1 cellular context compared by ENCODE assay signal in the genomic region with DNA sequence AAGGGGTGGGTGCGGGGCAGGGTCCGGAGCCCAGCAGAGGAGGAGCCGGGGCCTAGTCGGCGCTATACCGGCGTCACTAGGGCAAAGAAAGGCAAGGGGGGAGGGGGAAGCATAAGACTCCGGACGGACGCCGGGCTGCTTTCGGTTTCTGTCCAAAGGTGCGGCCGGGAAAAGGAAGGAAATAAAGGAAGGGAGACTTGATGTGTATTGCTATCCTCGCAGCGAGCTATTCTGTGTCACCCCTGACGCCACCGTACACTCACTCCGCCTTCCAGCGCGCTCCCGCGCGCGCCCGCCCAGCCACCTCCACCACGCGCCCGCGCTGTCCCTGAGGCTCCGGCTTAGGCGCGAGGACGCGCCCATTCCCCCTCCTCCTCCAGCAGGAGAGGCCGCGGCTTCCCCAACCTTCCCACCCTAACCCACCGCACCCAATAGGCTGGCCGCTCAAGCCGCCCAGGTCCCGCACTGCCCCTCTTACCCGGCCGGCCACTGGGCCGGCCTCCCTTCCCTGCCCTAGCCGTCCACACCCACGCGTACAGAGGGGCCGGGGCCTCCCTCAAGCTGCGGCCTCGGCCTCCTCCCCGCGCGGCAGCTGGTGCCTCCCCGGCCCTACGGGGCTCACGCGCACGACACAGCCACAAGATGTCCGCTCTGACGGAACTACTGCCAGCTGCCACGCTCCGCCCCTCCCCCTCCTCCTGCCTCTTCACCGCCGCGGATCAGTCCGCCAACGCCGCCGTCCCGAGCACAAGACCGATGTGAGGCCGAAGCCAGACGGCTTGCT.
TF ChIP-seq lines count a peak whose summit lies in the region.

A gene (minus strand): TSS at position 662 of the 784 bp plus-strand sequence. CDS start 1,043 bp downstream, outside the sequence.

TF ChIP-seq in K562, 482 proteins besides CTCF, POLR2A, EP300 and RAD21 (continued from another document and continues in another):
- TF ChIP-seq PHF20 (IDR thresholded peaks at IDR 0.05; ENCODE audit: partially characterized antibody) (peak; percentile 81), KAT2B (IDR thresholded peaks at IDR 0.05; ENCODE audit: low read depth, low read length) (no peak), CHD1 (IDR thresholded peaks at IDR 0.05; ENCODE audit: low read length) (peak; percentile 93), SIRT6 (IDR thresholded peaks at IDR 0.05; ENCODE audit: low read depth, low read length) (no peak), ELF4 (CRISPR knock-in tag; IDR thresholded peaks at IDR 0.05) (peak; percentile 79; the same call in 1 of the 2 replicates), CBFB (CRISPR knock-in tag; IDR thresholded peaks at IDR 0.05) (no peak), MECOM (CRISPR knock-in tag; IDR thresholded peaks at IDR 0.05) (no peak), SAFB (IDR thresholded peaks at IDR 0.05; ENCODE audit: borderline replicate concordance, low read depth, low read length) (peak; percentile 94), POLR2AphosphoS2 (IDR thresholded peaks at IDR 0.05; ENCODE audit: low read length) (no peak), LCOR (CRISPR knock-in tag; IDR thresholded peaks at IDR 0.05) (peak; percentile 77), ZNF830 (CRISPR knock-in tag; IDR thresholded peaks at IDR 0.05) (no peak; the same call in 1 of the 2 replicates), RFX5 (IDR thresholded peaks at IDR 0.05; ENCODE audit: low read depth, low read length) (no peak), ETV5 (CRISPR knock-in tag; IDR thresholded peaks at IDR 0.05; ENCODE audit: low read depth) (peak; percentile 70), ZNF140 (CRISPR knock-in tag; IDR thresholded peaks at IDR 0.05) (no peak), ZNF311 (CRISPR knock-in tag; IDR thresholded peaks at IDR 0.05) (no peak), ETS2 (tag; IDR thresholded peaks at IDR 0.05; ENCODE audit: borderline replicate concordance, poor library complexity, severe bottlenecking) (no peak), EWSR1 (IDR thresholded peaks at IDR 0.05; ENCODE audit: borderline replicate concordance, low read depth, partially characterized antibody) (no peak), TEAD1 (CRISPR knock-in tag; IDR thresholded peaks at IDR 0.05) (peak in 1 of 2 experiments; percentile 34; a peak in 1 of 4 replicates), MTA2 (IDR thresholded peaks at IDR 0.05; ENCODE audit: low read depth) (no peak; the same call in 1 of the 2 replicates), HNRNPUL1 (IDR thresholded peaks at IDR 0.05; ENCODE audit: low read length) (no peak), ZNF699 (CRISPR knock-in tag; IDR thresholded peaks at IDR 0.05; ENCODE audit: insufficient replicate concordance) (no peak), MBD2 (IDR thresholded peaks at IDR 0.05; ENCODE audit: borderline replicate concordance, low read depth) (peak; percentile 36; the same call in 1 of the 2 replicates), ZNF316 (IDR thresholded peaks at IDR 0.05) (0 out of 2 replicates have a peak, but pooled peaks have one; percentile 8), GTF2E2 (tag; IDR thresholded peaks at IDR 0.05) (peak; percentile 95; the same call in 1 of the 2 replicates), SIN3A (IDR thresholded peaks at IDR 0.05; ENCODE audit: borderline replicate concordance in 2 of 2, control insufficient read depth in 1 of 2, low read depth in 2 of 2, low read length in 2 of 2) (peak; percentile 51 to 89), ZNF184 (CRISPR knock-in tag; IDR thresholded peaks at IDR 0.05) (no peak), DDX20 (tag; IDR thresholded peaks at IDR 0.05; ENCODE audit: low read depth) (no peak), KDM1A (IDR thresholded peaks at IDR 0.05) (peak in 1 of 2 experiments; percentile 93; a peak in 2 of 4 replicates), TAF15 (IDR thresholded peaks at IDR 0.05; ENCODE audit: low read depth, low read length) (no peak), PHB2 (IDR thresholded peaks at IDR 0.05; ENCODE audit: low read depth) (no peak), SNIP1 (IDR thresholded peaks at IDR 0.05; ENCODE audit: low read depth) (no peak), ZNF239 (CRISPR knock-in tag; IDR thresholded peaks at IDR 0.05) (no peak), KDM5B (IDR thresholded peaks at IDR 0.05; ENCODE audit: insufficient replicate concordance, low read depth, low read length) (peak; percentile 42), HNRNPH1 (optimal IDR thresholded peaks at IDR 0.05; ENCODE audit: low read depth, low read length) (no peak), POLR3A (IDR thresholded peaks at IDR 0.05; ENCODE audit: borderline replicate concordance, extremely low read depth, insufficient read depth, insufficient read length) (no peak), ZNF507 (tag; conservative IDR thresholded peaks at IDR 0.05) (no peak), CCAR2 (IDR thresholded peaks at IDR 0.05; ENCODE audit: low read depth, low read length) (no peak), ZNF717 (CRISPR knock-in tag; IDR thresholded peaks at IDR 0.05) (no peak), ZFP30 (CRISPR knock-in tag; IDR thresholded peaks at IDR 0.05; ENCODE audit: borderline replicate concordance) (no peak), RUNX1 (IDR thresholded peaks at IDR 0.05; ENCODE audit: low read depth) (peak; percentile 61; the same call in 1 of the 2 replicates), HNRNPLL (IDR thresholded peaks at IDR 0.05; ENCODE audit: low read depth, low read length, poor library complexity, severe bottlenecking) (peak; percentile 61), SPI1 (IDR thresholded peaks at IDR 0.05; ENCODE audit: borderline replicate concordance, low read depth, low read length) (no peak), EZH2 (IDR thresholded peaks at IDR 0.05; ENCODE audit: borderline replicate concordance, low read depth, low read length) (no peak), ZNF212 (CRISPR knock-in tag; IDR thresholded peaks at IDR 0.05) (no peak), CBX5 (IDR thresholded peaks at IDR 0.05; ENCODE audit: borderline replicate concordance, low read depth) (peak; percentile 17; the same call in 1 of the 2 replicates), ZNF24 (IDR thresholded peaks at IDR 0.05) (peak; percentile 57), PTBP1 (IDR thresholded peaks at IDR 0.05; ENCODE audit: low read depth, low read length) (peak; percentile 69; the same call in 1 of the 2 replicates), CHD4 (IDR thresholded peaks at IDR 0.05; ENCODE audit: insufficient read depth, insufficient replicate concordance, low read depth, low read length, poor library complexity, severe bottlenecking) (no peak), RBM15 (IDR thresholded peaks at IDR 0.05; ENCODE audit: insufficient read depth, low read length) (no peak), CBX1 (IDR thresholded peaks at IDR 0.05; ENCODE audit: low read depth) (peak; percentile 55)
- TF ChIP-seq, protein P1, sequence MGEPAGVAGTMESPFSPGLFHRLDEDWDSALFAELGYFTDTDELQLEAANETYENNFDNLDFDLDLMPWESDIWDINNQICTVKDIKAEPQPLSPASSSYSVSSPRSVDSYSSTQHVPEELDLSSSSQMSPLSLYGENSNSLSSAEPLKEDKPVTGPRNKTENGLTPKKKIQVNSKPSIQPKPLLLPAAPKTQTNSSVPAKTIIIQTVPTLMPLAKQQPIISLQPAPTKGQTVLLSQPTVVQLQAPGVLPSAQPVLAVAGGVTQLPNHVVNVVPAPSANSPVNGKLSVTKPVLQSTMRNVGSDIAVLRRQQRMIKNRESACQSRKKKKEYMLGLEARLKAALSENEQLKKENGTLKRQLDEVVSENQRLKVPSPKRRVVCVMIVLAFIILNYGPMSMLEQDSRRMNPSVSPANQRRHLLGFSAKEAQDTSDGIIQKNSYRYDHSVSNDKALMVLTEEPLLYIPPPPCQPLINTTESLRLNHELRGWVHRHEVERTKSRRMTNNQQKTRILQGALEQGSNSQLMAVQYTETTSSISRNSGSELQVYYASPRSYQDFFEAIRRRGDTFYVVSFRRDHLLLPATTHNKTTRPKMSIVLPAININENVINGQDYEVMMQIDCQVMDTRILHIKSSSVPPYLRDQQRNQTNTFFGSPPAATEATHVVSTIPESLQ (CRISPR knock-in tag; IDR thresholded peaks at IDR 0.05) = no peak
- TF ChIP-seq, protein P2, sequence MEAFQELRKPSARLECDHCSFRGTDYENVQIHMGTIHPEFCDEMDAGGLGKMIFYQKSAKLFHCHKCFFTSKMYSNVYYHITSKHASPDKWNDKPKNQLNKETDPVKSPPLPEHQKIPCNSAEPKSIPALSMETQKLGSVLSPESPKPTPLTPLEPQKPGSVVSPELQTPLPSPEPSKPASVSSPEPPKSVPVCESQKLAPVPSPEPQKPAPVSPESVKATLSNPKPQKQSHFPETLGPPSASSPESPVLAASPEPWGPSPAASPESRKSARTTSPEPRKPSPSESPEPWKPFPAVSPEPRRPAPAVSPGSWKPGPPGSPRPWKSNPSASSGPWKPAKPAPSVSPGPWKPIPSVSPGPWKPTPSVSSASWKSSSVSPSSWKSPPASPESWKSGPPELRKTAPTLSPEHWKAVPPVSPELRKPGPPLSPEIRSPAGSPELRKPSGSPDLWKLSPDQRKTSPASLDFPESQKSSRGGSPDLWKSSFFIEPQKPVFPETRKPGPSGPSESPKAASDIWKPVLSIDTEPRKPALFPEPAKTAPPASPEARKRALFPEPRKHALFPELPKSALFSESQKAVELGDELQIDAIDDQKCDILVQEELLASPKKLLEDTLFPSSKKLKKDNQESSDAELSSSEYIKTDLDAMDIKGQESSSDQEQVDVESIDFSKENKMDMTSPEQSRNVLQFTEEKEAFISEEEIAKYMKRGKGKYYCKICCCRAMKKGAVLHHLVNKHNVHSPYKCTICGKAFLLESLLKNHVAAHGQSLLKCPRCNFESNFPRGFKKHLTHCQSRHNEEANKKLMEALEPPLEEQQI (IDR thresholded peaks at IDR 0.05) = peak; percentile 90
- TF ChIP-seq, protein P3, sequence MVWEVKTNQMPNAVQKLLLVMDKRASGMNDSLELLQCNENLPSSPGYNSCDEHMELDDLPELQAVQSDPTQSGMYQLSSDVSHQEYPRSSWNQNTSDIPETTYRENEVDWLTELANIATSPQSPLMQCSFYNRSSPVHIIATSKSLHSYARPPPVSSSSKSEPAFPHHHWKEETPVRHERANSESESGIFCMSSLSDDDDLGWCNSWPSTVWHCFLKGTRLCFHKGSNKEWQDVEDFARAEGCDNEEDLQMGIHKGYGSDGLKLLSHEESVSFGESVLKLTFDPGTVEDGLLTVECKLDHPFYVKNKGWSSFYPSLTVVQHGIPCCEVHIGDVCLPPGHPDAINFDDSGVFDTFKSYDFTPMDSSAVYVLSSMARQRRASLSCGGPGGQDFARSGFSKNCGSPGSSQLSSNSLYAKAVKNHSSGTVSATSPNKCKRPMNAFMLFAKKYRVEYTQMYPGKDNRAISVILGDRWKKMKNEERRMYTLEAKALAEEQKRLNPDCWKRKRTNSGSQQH (CRISPR knock-in tag; IDR thresholded peaks at IDR 0.05) = no peak; the same call in 1 of the 2 replicates
- TF ChIP-seq, protein P4, sequence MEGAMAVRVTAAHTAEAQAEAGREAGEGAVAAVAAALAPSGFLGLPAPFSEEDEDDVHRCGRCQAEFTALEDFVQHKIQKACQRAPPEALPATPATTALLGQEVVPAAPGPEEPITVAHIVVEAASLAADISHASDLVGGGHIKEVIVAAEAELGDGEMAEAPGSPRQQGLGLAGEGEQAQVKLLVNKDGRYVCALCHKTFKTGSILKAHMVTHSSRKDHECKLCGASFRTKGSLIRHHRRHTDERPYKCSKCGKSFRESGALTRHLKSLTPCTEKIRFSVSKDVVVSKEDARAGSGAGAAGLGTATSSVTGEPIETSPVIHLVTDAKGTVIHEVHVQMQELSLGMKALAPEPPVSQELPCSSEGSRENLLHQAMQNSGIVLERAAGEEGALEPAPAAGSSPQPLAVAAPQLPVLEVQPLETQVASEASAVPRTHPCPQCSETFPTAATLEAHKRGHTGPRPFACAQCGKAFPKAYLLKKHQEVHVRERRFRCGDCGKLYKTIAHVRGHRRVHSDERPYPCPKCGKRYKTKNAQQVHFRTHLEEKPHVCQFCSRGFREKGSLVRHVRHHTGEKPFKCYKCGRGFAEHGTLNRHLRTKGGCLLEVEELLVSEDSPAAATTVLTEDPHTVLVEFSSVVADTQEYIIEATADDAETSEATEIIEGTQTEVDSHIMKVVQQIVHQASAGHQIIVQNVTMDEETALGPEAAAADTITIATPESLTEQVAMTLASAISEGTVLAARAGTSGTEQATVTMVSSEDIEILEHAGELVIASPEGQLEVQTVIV (CRISPR knock-in tag; IDR thresholded peaks at IDR 0.05; ENCODE audit: borderline replicate concordance) = no peak
- TF ChIP-seq, protein P5, sequence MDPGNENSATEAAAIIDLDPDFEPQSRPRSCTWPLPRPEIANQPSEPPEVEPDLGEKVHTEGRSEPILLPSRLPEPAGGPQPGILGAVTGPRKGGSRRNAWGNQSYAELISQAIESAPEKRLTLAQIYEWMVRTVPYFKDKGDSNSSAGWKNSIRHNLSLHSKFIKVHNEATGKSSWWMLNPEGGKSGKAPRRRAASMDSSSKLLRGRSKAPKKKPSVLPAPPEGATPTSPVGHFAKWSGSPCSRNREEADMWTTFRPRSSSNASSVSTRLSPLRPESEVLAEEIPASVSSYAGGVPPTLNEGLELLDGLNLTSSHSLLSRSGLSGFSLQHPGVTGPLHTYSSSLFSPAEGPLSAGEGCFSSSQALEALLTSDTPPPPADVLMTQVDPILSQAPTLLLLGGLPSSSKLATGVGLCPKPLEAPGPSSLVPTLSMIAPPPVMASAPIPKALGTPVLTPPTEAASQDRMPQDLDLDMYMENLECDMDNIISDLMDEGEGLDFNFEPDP (CRISPR knock-in tag; IDR thresholded peaks at IDR 0.05) = no peak
- TF ChIP-seq, protein P6, sequence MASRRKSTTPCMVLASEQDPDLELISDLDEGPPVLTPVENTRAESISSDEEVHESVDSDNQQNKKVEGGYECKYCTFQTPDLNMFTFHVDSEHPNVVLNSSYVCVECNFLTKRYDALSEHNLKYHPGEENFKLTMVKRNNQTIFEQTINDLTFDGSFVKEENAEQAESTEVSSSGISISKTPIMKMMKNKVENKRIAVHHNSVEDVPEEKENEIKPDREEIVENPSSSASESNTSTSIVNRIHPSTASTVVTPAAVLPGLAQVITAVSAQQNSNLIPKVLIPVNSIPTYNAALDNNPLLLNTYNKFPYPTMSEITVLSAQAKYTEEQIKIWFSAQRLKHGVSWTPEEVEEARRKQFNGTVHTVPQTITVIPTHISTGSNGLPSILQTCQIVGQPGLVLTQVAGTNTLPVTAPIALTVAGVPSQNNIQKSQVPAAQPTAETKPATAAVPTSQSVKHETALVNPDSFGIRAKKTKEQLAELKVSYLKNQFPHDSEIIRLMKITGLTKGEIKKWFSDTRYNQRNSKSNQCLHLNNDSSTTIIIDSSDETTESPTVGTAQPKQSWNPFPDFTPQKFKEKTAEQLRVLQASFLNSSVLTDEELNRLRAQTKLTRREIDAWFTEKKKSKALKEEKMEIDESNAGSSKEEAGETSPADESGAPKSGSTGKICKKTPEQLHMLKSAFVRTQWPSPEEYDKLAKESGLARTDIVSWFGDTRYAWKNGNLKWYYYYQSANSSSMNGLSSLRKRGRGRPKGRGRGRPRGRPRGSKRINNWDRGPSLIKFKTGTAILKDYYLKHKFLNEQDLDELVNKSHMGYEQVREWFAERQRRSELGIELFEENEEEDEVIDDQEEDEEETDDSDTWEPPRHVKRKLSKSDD (conservative IDR thresholded peaks at IDR 0.05; ENCODE audit: low read length) = 0 out of 2 replicates have a peak, but pooled peaks have one; percentile 62
- TF ChIP-seq, protein P7, sequence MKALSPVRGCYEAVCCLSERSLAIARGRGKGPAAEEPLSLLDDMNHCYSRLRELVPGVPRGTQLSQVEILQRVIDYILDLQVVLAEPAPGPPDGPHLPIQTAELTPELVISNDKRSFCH (CRISPR knock-in tag; IDR thresholded peaks at IDR 0.05) = no peak
- TF ChIP-seq, protein P7 (tag; IDR thresholded peaks at IDR 0.05) = peak; percentile 91
